ENCODE assay signal across 25 cellular contexts in genomic region chr2:99737526-99737925, GRCh38.
"Had no signal": no experiment of that assay in that cellular context is flagged by ENCODE, and none has a peak within 500 bp of the region (broad histone marks: within the 10 kb centered on the region; RNA-seq: fewer than 3 reads in every experiment).

No MANE protein-coding gene starts in this region.

- H3K4me3 Mint-ChIP-seq: activated CD4-positive, alpha-beta T cell treated with anti-CD3 and anti-CD28 coated beads for 36 hours; activated CD4-positive, alpha-beta T cell treated with anti-CD3 and anti-CD28 coated beads, Interleukin-2, amount 10 ng/mL, durations not matched to agents 7 days and 5 days; activated CD8-positive, alpha-beta T cell treated with anti-CD3 and anti-CD28 coated beads, Interleukin-2, amount 10 ng/mL, durations not matched to agents 7 days and 5 days; activated naive CD4-positive, alpha-beta T cell treated with anti-CD3 and anti-CD28 coated beads for 36 hours; activated T-cell treated with anti-CD3 and anti-CD28 coated beads, Interleukin-2, amount 50 U/mL, for 24 hours had no signal

- DNase-seq: activated CD4-positive, alpha-beta T cell treated with anti-CD3 and anti-CD28 coated beads for 36 hours; activated CD4-positive, alpha-beta T cell treated with anti-CD3 and anti-CD28 coated beads, Interleukin-2, amount 10 ng/mL, durations not matched to agents 7 days and 5 days; activated CD4-positive, alpha-beta T cell treated with anti-CD3 and anti-CD28 coated beads, Interleukin-2, amount 50 U/mL, for 48 hours; activated CD8-positive, alpha-beta T cell treated with anti-CD3 and anti-CD28 coated beads, Interleukin-2, amount 10 ng/mL, durations not matched to agents 7 days and 5 days; activated gamma-delta T cell treated with Interleukin-2 at 50 U/mL for 16 hours; activated naive CD4-positive, alpha-beta T cell treated with anti-CD3 and anti-CD28 coated beads for 36 hours; activated T-cell treated with anti-CD3 and anti-CD28 coated beads, Interleukin-2, amount 50 U/mL, for 24 hours; adrenal gland; body of pancreas; Karpas-422; KBM-7; NCI-H1048; NCI-H1105 treated with DMSO at 0.1 percent for 48 hours; NCI-H1436; NCI-H1694 treated with DMSO at 0.1 percent for 48 hours; NCI-H2029; NCI-H345; NCI-H524 treated with DMSO at 0.1 percent for 48 hours; NK-92 treated with Interleukin-12 subunit alpha and Interleukin-12 subunit beta, amount 100 ng/mL, for 24 hours; SHP77; SJCRH30; T1000 had no signal

- H3K27ac Mint-ChIP-seq: activated CD4-positive, alpha-beta T cell treated with anti-CD3 and anti-CD28 coated beads for 36 hours; activated CD4-positive, alpha-beta T cell treated with anti-CD3 and anti-CD28 coated beads, Interleukin-2, amount 10 ng/mL, durations not matched to agents 7 days and 5 days; activated CD8-positive, alpha-beta T cell treated with anti-CD3 and anti-CD28 coated beads, Interleukin-2, amount 10 ng/mL, durations not matched to agents 7 days and 5 days; activated naive CD4-positive, alpha-beta T cell treated with anti-CD3 and anti-CD28 coated beads for 36 hours; activated naive CD4-positive, alpha-beta T cell treated with anti-CD3 and anti-CD28 coated beads, Interleukin-2, amount 50 U/mL, for 72 hours; activated T-cell treated with anti-CD3 and anti-CD28 coated beads, Interleukin-2, amount 50 U/mL, for 24 hours had no signal

- H3K9me3 Mint-ChIP-seq: activated CD4-positive, alpha-beta T cell treated with anti-CD3 and anti-CD28 coated beads, Interleukin-2, amount 10 ng/mL, durations not matched to agents 7 days and 5 days; activated naive CD4-positive, alpha-beta T cell treated with anti-CD3 and anti-CD28 coated beads for 36 hours; activated naive CD4-positive, alpha-beta T cell treated with anti-CD3 and anti-CD28 coated beads, Interleukin-2, amount 50 U/mL, for 72 hours; activated T-cell treated with anti-CD3 and anti-CD28 coated beads, Interleukin-2, amount 50 U/mL, for 24 hours had no signal

- H3K4me1 Mint-ChIP-seq: activated CD4-positive, alpha-beta T cell treated with anti-CD3 and anti-CD28 coated beads for 36 hours; activated CD4-positive, alpha-beta T cell treated with anti-CD3 and anti-CD28 coated beads, Interleukin-2, amount 10 ng/mL, durations not matched to agents 7 days and 5 days had no signal

- H3K27me3 Mint-ChIP-seq: activated CD4-positive, alpha-beta T cell treated with anti-CD3 and anti-CD28 coated beads for 36 hours; activated CD4-positive, alpha-beta T cell treated with anti-CD3 and anti-CD28 coated beads, Interleukin-2, amount 10 ng/mL, durations not matched to agents 7 days and 5 days; activated T-cell treated with anti-CD3 and anti-CD28 coated beads, Interleukin-2, amount 50 U/mL, for 24 hours had no signal

- ATAC-seq: activated CD4-positive, alpha-beta T cell treated with anti-CD3 and anti-CD28 coated beads for 36 hours; activated CD4-positive, CD25-positive, alpha-beta regulatory T cell treated with anti-CD3 and anti-CD28 coated beads, Interleukin-2, amount 50 U/mL, for 24 hours; activated CD8-positive, alpha-beta T cell treated with anti-CD3 and anti-CD28 coated beads, Interleukin-2, amount 10 ng/mL, durations not matched to agents 7 days and 5 days; activated naive CD4-positive, alpha-beta T cell treated with anti-CD3 and anti-CD28 coated beads, Interleukin-2, amount 50 U/mL, for 72 hours; body of pancreas; Panc1 had no signal
